13 cellular contexts compared by ENCODE assay signal in genomic region chr9:94031946-94032345, GRCh38. TPM values are rescaled to one million over a fixed set of nuclear protein-coding genes. Genes with fewer than 3 reads are reported as not detected.
DNase-seq lines count a peak whose midpoint lies in the region; ATAC-seq and TF ChIP-seq lines count a peak whose summit lies in the region.
"Had no signal": no experiment of that assay in that cellular context is flagged by ENCODE, and none has a peak within 500 bp of the region (broad histone marks: within the 10 kb centered on the region; RNA-seq: fewer than 3 reads in every experiment).

No MANE protein-coding gene starts in this region.

- peak overlapping the region; percentile 91 to 98 (median 97) for H3K4me3 Mint-ChIP-seq in CD4-positive, CD25-positive, alpha-beta regulatory T cell
- H3K4me3 Mint-ChIP-seq in natural killer cell treated with Interleukin-12 subunit alpha and Interleukin-12 subunit beta and Interleukin-15 and Interleukin-18, amount 100 ng/mL, for 72 hours, result peak overlapping the region; percentile 92

- no peak for TF ChIP-seq POLR2A in spleen (IDR thresholded peaks at IDR 0.05)

- H3K27ac Mint-ChIP-seq in CD4-positive, CD25-positive, alpha-beta regulatory T cell, result peak overlapping the region in 1 of 3 donors; percentile 95
- H3K27ac Mint-ChIP-seq in natural killer cell treated with Interleukin-12 subunit alpha and Interleukin-12 subunit beta and Interleukin-15 and Interleukin-18, amount 100 ng/mL, for 72 hours, result no peak overlapping the region

- dilution Hi-C loops in mammary epithelial cell (cut with HindIII; ENCODE audit: low sequenced_read_pairs), result no loop called here

- H2AFZ ChIP-seq in mammary epithelial cell (ENCODE audit: low read depth, low read length), result no peak overlapping the region

- H3K9me3 ChIP-seq in CD4-positive, CD25-positive, alpha-beta regulatory T cell (ENCODE audit: control insufficient read depth in 2 of 2, low read length in 2 of 2), result no peaks in the 10 kb centered on the region
- H3K9me3 ChIP-seq in HUES64 (ENCODE audit: insufficient read depth, low read depth, low read length), result peaks cover 9% of the 10 kb centered on the region
- H3K9me3 ChIP-seq in mammary epithelial cell (replicated peaks; ENCODE audit: insufficient read depth, low read length), result peaks cover 3% of the 10 kb centered on the region
- no peaks in the 10 kb centered on the region for H3K9me3 ChIP-seq in spleen

- no peaks in the 10 kb centered on the region for H3K36me3 ChIP-seq in CD4-positive, CD25-positive, alpha-beta regulatory T cell (ENCODE audit: control insufficient read depth, insufficient read depth, low read length)
- H3K36me3 ChIP-seq in HUES64 (ENCODE audit: insufficient read depth, low read length), result no peaks in the 10 kb centered on the region
- no peaks in the 10 kb centered on the region for H3K36me3 ChIP-seq in mammary epithelial cell (ENCODE audit: insufficient read depth, low read length)
- H3K36me3 ChIP-seq in spleen, result no peaks in the 10 kb centered on the region

- peak overlapping the region; percentile 84 for H3K4me3 ChIP-seq in CD4-positive, CD25-positive, alpha-beta regulatory T cell (ENCODE audit: low read depth, low read length)
- H3K4me3 ChIP-seq in HUES64 (ENCODE audit: low read length) (peak overlapping the region; percentile 90; the same call in 1 of the 2 replicates), mammary epithelial cell (replicated peaks in 1 of 3; ENCODE audit: insufficient read depth in 1 of 3, low read depth in 2 of 3, low read length in 3 of 3) (peak overlapping the region in 1 of 3 experiments; percentile 84), spleen (peak overlapping the region in 2 of 8 donors; percentile 75)

- H3K9ac ChIP-seq in HUES64 (ENCODE audit: low read depth, low read length), result no peak overlapping the region
- H3K9ac ChIP-seq in mammary epithelial cell (ENCODE audit: insufficient read depth, low read length), result no peak overlapping the region

- peaks cover 0 to 3% (median 0%) of the 10 kb centered on the region in 7 donors for H3K9me3 Mint-ChIP-seq in CD4-positive, CD25-positive, alpha-beta regulatory T cell
- H3K9me3 Mint-ChIP-seq in natural killer cell treated with Interleukin-12 subunit alpha and Interleukin-12 subunit beta and Interleukin-15 and Interleukin-18, amount 100 ng/mL, for 72 hours, result no peaks in the 10 kb centered on the region
- H3K9me3 Mint-ChIP-seq: stimulated activated naive B cell treated with anti-CD40 and anti-IgM and Interleukin-4, amounts not matched to agents 10 μg/mL and 1 μg/mL and 100 μg/mL, for 72 hours had no signal

- H3K4me1 ChIP-seq in CD4-positive, CD25-positive, alpha-beta regulatory T cell (ENCODE audit: control insufficient read depth, insufficient read depth, low read length, poor library complexity, severe bottlenecking), result peaks cover 15% of the 10 kb centered on the region
- H3K4me1 ChIP-seq in HUES64 (ENCODE audit: insufficient read depth, low read length) (no peaks in the 10 kb centered on the region), mammary epithelial cell (ENCODE audit: insufficient read depth, low read length) (peaks cover 16% of the 10 kb centered on the region), spleen (peaks cover 0 to 34% (median 17%) of the 10 kb centered on the region in 6 donors)

- CTCF ChIA-PET in mammary epithelial cell (lab: Charles Lee; ENCODE audit: low non-redundant PET), result no interaction called here

- peaks cover 44% of the 10 kb centered on the region for H3K79me2 ChIP-seq in mammary epithelial cell (ENCODE audit: insufficient read depth, low read length)

- H3K27me3 ChIP-seq in CD4-positive, CD25-positive, alpha-beta regulatory T cell (ENCODE audit: control insufficient read depth, insufficient read depth, low read length), result no peaks in the 10 kb centered on the region
- H3K27me3 ChIP-seq in HUES64 (ENCODE audit: insufficient read depth, low read length) (peaks cover 13% of the 10 kb centered on the region), mammary epithelial cell (ENCODE audit: insufficient read depth, low read length) (no peaks in the 10 kb centered on the region), spleen (replicated peaks in 1 of 7) (peaks cover 0 to 10% (median 0%) of the 10 kb centered on the region in 7 donors)

- peak overlapping the region; percentile 89 for H3K4me2 ChIP-seq in mammary epithelial cell (ENCODE audit: insufficient read depth, low read depth, low read length)

- TF ChIP-seq CTCF in mammary epithelial cell (conservative IDR thresholded peaks at IDR 0.05 in 1 of 2, IDR thresholded peaks at IDR 0.05 in 1 of 2; ENCODE audit: extremely low read depth in 1 of 2, insufficient read depth in 1 of 2, low read depth in 1 of 2, low read length in 2 of 2) (no peak), spleen (IDR thresholded peaks at IDR 0.05 in 8 of 11, conservative IDR thresholded peaks at IDR 0.05 in 3 of 11) (no peak)

- no peaks in the 10 kb centered on the region for H4K20me1 ChIP-seq in mammary epithelial cell (ENCODE audit: insufficient read depth, low read length)

- no peak overlapping the region for H3K27ac ChIP-seq in CD4-positive, CD25-positive, alpha-beta regulatory T cell (ENCODE audit: insufficient read depth, low read length, poor library complexity, severe bottlenecking)
- H3K27ac ChIP-seq in HUES64 (ENCODE audit: low read depth, low read length) (no peak overlapping the region), mammary epithelial cell (ENCODE audit: insufficient read depth, low read depth, low read length) (no peak overlapping the region), spleen (no peak overlapping the region)

- H3K4me1 Mint-ChIP-seq in CD4-positive, CD25-positive, alpha-beta regulatory T cell, result peaks cover 12 to 30% (median 20%) of the 10 kb centered on the region in 4 donors
- peaks cover 7 to 15% of the 10 kb centered on the region in 2 donors for H3K4me1 Mint-ChIP-seq in natural killer cell treated with Interleukin-12 subunit alpha and Interleukin-12 subunit beta and Interleukin-15 and Interleukin-18, amount 100 ng/mL, for 72 hours (ENCODE audit: low read depth in 2 of 2)

- intact Hi-C loops in mammary epithelial cell (cut with micrococcal nuclease), result no loop called here
- intact Hi-C loops in spleen (cut with DNase I; ENCODE audit: low total_unique reads), result no loop called here

- 86% methylated on average over 2 of the region's 3 CpGs for WGBS in HUES64
- WGBS in mammary epithelial cell (ENCODE audit: low coverage, missing lambda C conversion rate), result 64% methylated on average over 3 of the region's 3 CpGs
- 85 to 96% (median 94%) methylated on average over 3 of the region's 3 CpGs for WGBS in spleen, 5 donors

- H3K36me3 Mint-ChIP-seq in CD4-positive, CD25-positive, alpha-beta regulatory T cell, result no peaks in the 10 kb centered on the region
- H3K36me3 Mint-ChIP-seq in natural killer cell treated with Interleukin-12 subunit alpha and Interleukin-12 subunit beta and Interleukin-15 and Interleukin-18, amount 100 ng/mL, for 72 hours, result no peaks in the 10 kb centered on the region
- H3K36me3 Mint-ChIP-seq: stimulated activated naive B cell treated with anti-CD40 and anti-IgM and Interleukin-4, amounts not matched to agents 10 μg/mL and 1 μg/mL and 100 μg/mL, for 72 hours had no signal

- no peaks in the 10 kb centered on the region for H3K27me3 Mint-ChIP-seq in CD4-positive, CD25-positive, alpha-beta regulatory T cell
- H3K27me3 Mint-ChIP-seq in natural killer cell treated with Interleukin-12 subunit alpha and Interleukin-12 subunit beta and Interleukin-15 and Interleukin-18, amount 100 ng/mL, for 72 hours, result peaks cover 8% of the 10 kb centered on the region in 2 donors

- no TSS peak for BruUV-seq in mammary epithelial cell (replicated peaks; lab: Mats Ljungman, UMichigan)

- ATAC-seq in CD4-positive, CD25-positive, alpha-beta regulatory T cell (ENCODE audit: low read depth in 2 of 2), result no peak
- no peak for ATAC-seq in natural killer cell treated with Interleukin-12 subunit alpha and Interleukin-12 subunit beta and Interleukin-15 and Interleukin-18, amount 100 ng/mL, for 72 hours
- ATAC-seq in GM21723 (IDR thresholded peaks at IDR 0.05; ENCODE audit: unreplicated experiment), result no peak
- ATAC-seq: stimulated activated naive B cell treated with anti-CD40 and anti-IgM and Interleukin-4, amounts not matched to agents 10 μg/mL and 1 μg/mL and 100 μg/mL, for 72 hours had no signal

- no peak for DNase-seq in CD4-positive, CD25-positive, alpha-beta regulatory T cell
- DNase-seq in mammary epithelial cell, result no peak
- no peak for DNase-seq in natural killer cell treated with Interleukin-12 subunit alpha and Interleukin-12 subunit beta and Interleukin-15 and Interleukin-18, amount 100 ng/mL, for 72 hours (ENCODE audit: low spot score)
- DNase-seq in spleen, result no peak
- no peak for DNase-seq in glomerular visceral epithelial cell (ENCODE audit: extremely low spot score)
- no peak for DNase-seq in NAMALWA (ENCODE audit: low spot score)
- DNase-seq: DMS79; kidney glomerular epithelial cell; NCI-H524; stimulated activated CD4-positive, alpha-beta T cell treated with anti-CD3 and anti-CD28 coated beads, Interleukin-12 subunit alpha, Interleukin-12 subunit beta, amount 100 ng/mL, for 4 hours; stimulated activated naive B cell treated with anti-CD40 and anti-IgM and Interleukin-4, amounts not matched to agents 10 μg/mL and 1 μg/mL and 100 μg/mL, for 72 hours had no signal

- in situ Hi-C loops in mammary epithelial cell (cut with MboI; ENCODE audit: low sequenced_read_pairs in 2 of 2), result no loop called here

RNA-seq across cellular contexts. Expression of gene PTPDC1, which starts 52.3 kb away (rescaled TPM):
- 4.6 TPM for total RNA-seq in CD4-positive, CD25-positive, alpha-beta regulatory T cell
- 1 to 10 TPM; 1.1 to 2.2 (median 1.6) TPM for polyA plus RNA-seq in CD4-positive, CD25-positive, alpha-beta regulatory T cell
- 5.1 TPM for polyA plus RNA-seq in HUES64 (2013, experiment 1 of 2)
- polyA plus RNA-seq in HUES64 (2013, experiment 2 of 2), result 5.6 TPM
- total RNA-seq in mammary epithelial cell (10 to 100 TPM in 1 of 2 donors, 1 to 10 TPM in 1; 7.5 to 12.8 TPM), spleen (10 to 100 TPM in 1 of 7 donors, 1 to 10 TPM in 6; 3.8 to 10.5 (median 6.2) TPM)
- polyA plus RNA-seq in mammary epithelial cell (4.1 TPM), spleen (1 to 10 TPM; 1.9 to 2.4 (median 2.2) TPM)
- 9.8 TPM for polyA minus RNA-seq in mammary epithelial cell
- 1 to 10 TPM; 5.1 to 6.8 TPM for total RNA-seq in natural killer cell treated with Interleukin-12 subunit alpha and Interleukin-12 subunit beta and Interleukin-15 and Interleukin-18, amount 100 ng/mL, for 72 hours
